ENCODE assay signal across 17 cellular contexts in genomic region chr14:93055651-93056115, GRCh38.
DNase-seq lines count a peak whose midpoint lies in the region; ATAC-seq, FAIRE-seq and TF ChIP-seq lines count a peak whose summit lies in the region.
"Had no signal": no experiment of that assay in that cellular context is flagged by ENCODE, and none has a peak within 500 bp of the region (broad histone marks: within the 10 kb centered on the region; RNA-seq: fewer than 3 reads in every experiment).

No MANE protein-coding gene starts in this region.

- peaks cover 0 to 6% of the 10 kb centered on the region in 2 experiments; a peak in 2 of 5 replicates for H3K4me1 ChIP-seq in K562 (replicated peaks in 1 of 2; ENCODE audit: control insufficient read depth in 2 of 2, insufficient read depth in 2 of 2, low read length in 2 of 2)
- H3K4me1 ChIP-seq in right atrium auricular region: peaks cover 0 to 45% of the 10 kb centered on the region in 2 donors
- peaks cover 57% of the 10 kb centered on the region for H3K4me1 ChIP-seq in rectal smooth muscle tissue (ENCODE audit: control insufficient read depth, insufficient read depth, low read length)

- TF ChIP-seq CTCF in HFFc6 (IDR thresholded peaks at IDR 0.05): no peak
- no peak for TF ChIP-seq CTCF in K562 (IDR thresholded peaks at IDR 0.05 in 2 of 3, conservative IDR thresholded peaks at IDR 0.05 in 1 of 3; ENCODE audit: insufficient read depth in 2 of 3, low read depth in 1 of 3, low read length in 3 of 3)
- no peak for TF ChIP-seq CTCF in right atrium auricular region (IDR thresholded peaks at IDR 0.05)

- peaks cover 19% of the 10 kb centered on the region for H3K4me1 Mint-ChIP-seq in HFFc6 (ENCODE audit: low read depth)

- H3K4me3 ChIP-seq in K562: no peak overlapping the region
- H3K4me3 ChIP-seq in right atrium auricular region: no peak overlapping the region
- H3K4me3 ChIP-seq in rectal smooth muscle tissue (ENCODE audit: low read length): no peak overlapping the region
- H3K4me3 ChIP-seq: right lobe of liver had no signal

- no peaks in the 10 kb centered on the region for H3K36me3 Mint-ChIP-seq in HFFc6 (ENCODE audit: low read depth)

- no peak for TF ChIP-seq EP300 in K562 (IDR thresholded peaks at IDR 0.05; ENCODE audit: low read length)

- H2AFZ ChIP-seq in K562 (ENCODE audit: low read depth, low read length): no peak overlapping the region

- no peaks in the 10 kb centered on the region for H3K36me3 ChIP-seq in K562 (ENCODE audit: control insufficient read depth, insufficient read depth, low read length)
- no peaks in the 10 kb centered on the region for H3K36me3 ChIP-seq in right atrium auricular region
- no peaks in the 10 kb centered on the region for H3K36me3 ChIP-seq in rectal smooth muscle tissue (ENCODE audit: control insufficient read depth, insufficient read depth, low read length)
- H3K36me3 ChIP-seq: right lobe of liver had no signal

- H3K9me3 ChIP-seq in K562 (replicated peaks; ENCODE audit: control insufficient read depth, insufficient read depth, low read depth, low read length) (no peaks in the 10 kb centered on the region), right atrium auricular region (no peaks in the 10 kb centered on the region)
- H3K9me3 ChIP-seq: right lobe of liver had no signal

- ATAC-seq in K562: no peak
- no peak for ATAC-seq in HG02759 (IDR thresholded peaks at IDR 0.05; ENCODE audit: unreplicated experiment)
- no peak for ATAC-seq in HG02938 (IDR thresholded peaks at IDR 0.05; ENCODE audit: unreplicated experiment)

- no peaks in the 10 kb centered on the region for H3K79me2 ChIP-seq in K562 (ENCODE audit: control insufficient read depth, insufficient read depth, low read length)

- H3K4me2 ChIP-seq in K562 (ENCODE audit: insufficient read depth, low read length): no peak overlapping the region
- H3K4me2 ChIP-seq: KMS-11 had no signal

- H3K4me3 Mint-ChIP-seq in HFFc6: no peak overlapping the region
- H3K4me3 Mint-ChIP-seq: nephron had no signal

- peaks cover 3% of the 10 kb centered on the region; the same call in 1 of the 2 replicates for H3K27me3 Mint-ChIP-seq in HFFc6 (ENCODE audit: insufficient read depth)

- DNase-seq in HFFc6: no peak
- no peak for DNase-seq in K562 (ENCODE audit: extremely low read depth in 1 of 4, low spot score in 3 of 4)
- no peak for DNase-seq in right atrium auricular region (ENCODE audit: low spot score)
- no peak for DNase-seq in hypothalamus (lab: John Stamatoyannopoulos, UW)
- DNase-seq in stimulated activated CD4-positive, alpha-beta T cell treated with anti-CD3 and anti-CD28 coated beads, Interleukin-4, amount 100 ng/mL, for 24 hours: no peak
- DNase-seq: activated naive CD4-positive, alpha-beta T cell; central memory CD4-positive, alpha-beta T cell; left cardiac atrium; NCI-H1436; NCI-H510A; right lobe of liver had no signal

- peak overlapping the region; percentile 82; the same call in 1 of the 2 replicates for H3K27ac Mint-ChIP-seq in HFFc6
- H3K27ac Mint-ChIP-seq: nephron had no signal

- no peak for TF ChIP-seq RAD21 in K562 (CRISPR knock-in tag; conservative IDR thresholded peaks at IDR 0.05 in 1 of 2, IDR thresholded peaks at IDR 0.05 in 1 of 2)

- intact Hi-C loops in K562 (cut with micrococcal nuclease): no loop called here

- no peak for FAIRE-seq in K562 (lab: Jason Lieb, UNC)
- FAIRE-seq: H54 had no signal

- H3K9ac ChIP-seq in K562 (ENCODE audit: insufficient read depth in 1 of 2, low read depth in 2 of 2, low read length in 2 of 2) (no peak overlapping the region), rectal smooth muscle tissue (ENCODE audit: low read length) (no peak overlapping the region)
- H3K9ac ChIP-seq: KMS-11 had no signal

- WGBS in K562 (ENCODE audit: insufficient coverage, low coverage, missing lambda C conversion rate): 90% methylated on average over 6 of the region's 9 CpGs

- H4K20me1 ChIP-seq in K562 (replicated peaks; ENCODE audit: control insufficient read depth, insufficient read depth, low read length): peaks cover 4% of the 10 kb centered on the region; the same call in 1 of the 2 replicates

- H3K9me1 ChIP-seq in K562 (ENCODE audit: control insufficient read depth, insufficient read depth, low read length): no peaks in the 10 kb centered on the region

- H3K9me3 Mint-ChIP-seq in HFFc6: no peaks in the 10 kb centered on the region
- H3K9me3 Mint-ChIP-seq: nephron had no signal

- H3K27ac ChIP-seq in K562 (ENCODE audit: extremely low read depth, low read depth, low read length) (no peak overlapping the region), right atrium auricular region (peak overlapping the region; percentile 66 to 68), rectal smooth muscle tissue (ENCODE audit: low read depth, low read length) (peak overlapping the region; percentile 73)
- H3K27ac ChIP-seq: KMS-11, right lobe of liver had no signal

- POLR2A ChIA-PET in K562 (lab: Yijun Ruan, JAX): no interaction called here

- no TSS peak for BruUV-seq in K562 (replicated peaks; lab: Mats Ljungman, UMichigan)

- no peaks in the 10 kb centered on the region for H3K27me3 ChIP-seq in K562 (ENCODE audit: control insufficient read depth in 2 of 2, insufficient read depth in 2 of 2, low read length in 2 of 2)
- H3K27me3 ChIP-seq in right atrium auricular region: no peaks in the 10 kb centered on the region
- no peaks in the 10 kb centered on the region for H3K27me3 ChIP-seq in rectal smooth muscle tissue (ENCODE audit: control insufficient read depth, insufficient read depth, low read length)
- H3K27me3 ChIP-seq: right lobe of liver had no signal

- CTCF ChIA-PET in K562 (lab: Yijun Ruan, JAX; ENCODE audit: low intra/inter-chr PET ratio): no interaction called here

- in situ Hi-C loops in K562 (cut with MboI): no loop called here

- TF ChIP-seq POLR2A in K562 (conservative IDR thresholded peaks at IDR 0.05): no peak

TF ChIP-seq in K562, 482 proteins besides CTCF, POLR2A, EP300 and RAD21:
- TF ChIP-seq ZFP36 (IDR thresholded peaks at IDR 0.05; ENCODE audit: low read depth, low read length, partially characterized antibody) (peak; percentile 67), SRSF3 (IDR thresholded peaks at IDR 0.05; ENCODE audit: insufficient read depth, low read length) (no peak), NFIC (IDR thresholded peaks at IDR 0.05) (no peak)
